ENCODE assay signal across 31 cellular contexts in the genomic region with DNA sequence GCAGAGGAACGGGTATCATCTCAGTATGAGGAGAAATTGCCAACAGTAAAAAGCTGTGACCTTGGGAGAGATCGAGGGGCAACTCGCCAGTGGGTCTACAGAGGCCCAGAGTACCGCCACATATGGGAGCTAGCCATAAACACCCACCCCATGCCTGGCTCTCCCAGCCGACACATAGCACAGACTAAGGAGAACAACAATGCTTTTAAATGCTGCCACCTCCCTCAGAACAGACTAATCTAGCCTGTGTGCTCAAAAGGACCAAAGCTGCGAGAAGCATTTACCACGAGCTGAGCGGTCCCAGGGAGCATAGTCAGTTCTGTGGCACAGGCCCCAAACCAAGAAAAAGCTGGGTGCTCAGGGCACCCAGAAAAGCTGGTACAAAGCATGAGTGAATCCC.
A peak's percentile ranks its signal among the peaks of the same experiment; 100 is the strongest.
DNase-seq lines count a peak whose midpoint lies in the region; TF ChIP-seq lines count a peak whose summit lies in the region.
"Had no signal": no experiment of that assay in that cellular context is flagged by ENCODE, and none has a peak within 500 bp of the region (broad histone marks: within the 10 kb centered on the region; RNA-seq: fewer than 3 reads in every experiment).

No MANE protein-coding gene starts in this region.

- H3K27ac ChIP-seq in esophagus muscularis mucosa (replicated peaks in 1 of 4) (no peak overlapping the region), osteoblast (ENCODE audit: low read depth, low read length) (no peak overlapping the region)
- H3K27ac ChIP-seq: 22Rv1; A549; BLaER1; BLaER1 treated with 17β-estradiol and CSF1 and Interleukin-3, amounts not matched to agents 10 nM and 100 nM; C4-2B had no signal

- TF ChIP-seq POLR2A in esophagus muscularis mucosa (IDR thresholded peaks at IDR 0.05; ENCODE audit: low read depth) = no peak

- TF ChIP-seq EP300 in esophagus muscularis mucosa (IDR thresholded peaks at IDR 0.05) = no peak

- no peaks in the 10 kb centered on the region for H3K36me3 Mint-ChIP-seq in osteocyte (ENCODE audit: unreplicated experiment)
- H3K36me3 Mint-ChIP-seq: CD14-positive monocyte; CD4-positive, alpha-beta memory T cell; CD4-positive, CD25-positive, alpha-beta regulatory T cell; CD8-positive, alpha-beta memory T cell; CD8-positive, alpha-beta T cell had no signal

- H3K79me2 ChIP-seq in osteoblast (ENCODE audit: insufficient read depth, low read length) = no peaks in the 10 kb centered on the region

- no peaks in the 10 kb centered on the region for H4K20me1 ChIP-seq in osteoblast (ENCODE audit: insufficient read depth, low read length)
- H4K20me1 ChIP-seq: BLaER1; BLaER1 treated with 17β-estradiol and CSF1 and Interleukin-3, amounts not matched to agents 10 nM and 100 nM had no signal

- H3K4me2 ChIP-seq in osteoblast (ENCODE audit: insufficient read depth, low read length) = no peak overlapping the region
- H3K4me2 ChIP-seq: A549; BLaER1; BLaER1 treated with 17β-estradiol and CSF1 and Interleukin-3, amounts not matched to agents 10 nM and 100 nM had no signal

- H3K4me3 Mint-ChIP-seq in osteocyte (ENCODE audit: unreplicated experiment) = no peak overlapping the region
- H3K4me3 Mint-ChIP-seq: B cell; CD14-positive monocyte; CD4-positive, alpha-beta memory T cell; CD4-positive, alpha-beta T cell; CD4-positive, CD25-positive, alpha-beta regulatory T cell; CD8-positive, alpha-beta memory T cell; CD8-positive, alpha-beta T cell had no signal

- H3K27me3 Mint-ChIP-seq in osteocyte (ENCODE audit: unreplicated experiment) = peaks cover 24% of the 10 kb centered on the region
- H3K27me3 Mint-ChIP-seq: CD4-positive, CD25-positive, alpha-beta regulatory T cell had no signal

- no peak overlapping the region for H3K27ac Mint-ChIP-seq in osteocyte (ENCODE audit: unreplicated experiment)
- H3K27ac Mint-ChIP-seq: B cell; CD4-positive, alpha-beta memory T cell; CD4-positive, alpha-beta T cell; CD4-positive, CD25-positive, alpha-beta regulatory T cell; CD8-positive, alpha-beta memory T cell; CD8-positive, alpha-beta T cell had no signal

- H3K27me3 ChIP-seq in esophagus muscularis mucosa (peaks cover 0 to 19% (median 0%) of the 10 kb centered on the region in 4 donors), osteoblast (ENCODE audit: insufficient read depth, low read length) (no peaks in the 10 kb centered on the region)
- H3K27me3 ChIP-seq: BLaER1; BLaER1 treated with 17β-estradiol and CSF1 and Interleukin-3, amounts not matched to agents 10 nM and 100 nM had no signal

- no peak for TF ChIP-seq CTCF in esophagus muscularis mucosa (IDR thresholded peaks at IDR 0.05)
- TF ChIP-seq CTCF in osteocyte (IDR thresholded peaks at IDR 0.05) = no peak
- no peak for TF ChIP-seq CTCF in osteoblast (IDR thresholded peaks at IDR 0.05; ENCODE audit: extremely low read depth, low read depth, low read length)

- intact Hi-C loops in esophagus muscularis mucosa (cut with DNase I) = no loop called here

- H3K4me1 ChIP-seq in esophagus muscularis mucosa (no peaks in the 10 kb centered on the region), osteoblast (ENCODE audit: insufficient read depth, low read length) (no peaks in the 10 kb centered on the region)
- H3K4me1 ChIP-seq: A549; BE2C; BLaER1; BLaER1 treated with 17β-estradiol and CSF1 and Interleukin-3, amounts not matched to agents 10 nM and 100 nM; Caco-2 had no signal

- H3K9me3 ChIP-seq in esophagus muscularis mucosa = no peaks in the 10 kb centered on the region
- no peaks in the 10 kb centered on the region for H3K9me3 ChIP-seq in osteoblast (ENCODE audit: low read depth, low read length)
- H3K9me3 ChIP-seq: A549; BE2C; BLaER1; BLaER1 treated with 17β-estradiol and CSF1 and Interleukin-3, amounts not matched to agents 10 nM and 100 nM; Caco-2 had no signal

- H2AFZ ChIP-seq in osteoblast (ENCODE audit: low read length) = no peak overlapping the region

- H3K4me3 ChIP-seq in esophagus muscularis mucosa (no peak overlapping the region), osteoblast (ENCODE audit: insufficient read depth, low read length) (no peak overlapping the region)
- H3K4me3 ChIP-seq: A549; BLaER1; BLaER1 treated with 17β-estradiol and CSF1 and Interleukin-3, amounts not matched to agents 10 nM and 100 nM had no signal

- 77% methylated on average over 8 of the region's 8 CpGs for WGBS in esophagus muscularis mucosa

- peaks cover 2% of the 10 kb centered on the region for H3K4me1 Mint-ChIP-seq in osteocyte (ENCODE audit: unreplicated experiment)
- H3K4me1 Mint-ChIP-seq: B cell; CD14-positive monocyte; CD4-positive, alpha-beta memory T cell; CD4-positive, CD25-positive, alpha-beta regulatory T cell; CD8-positive, alpha-beta memory T cell had no signal

- H3K36me3 ChIP-seq in esophagus muscularis mucosa (no peaks in the 10 kb centered on the region), osteoblast (ENCODE audit: insufficient read depth, low read length) (no peaks in the 10 kb centered on the region)
- H3K36me3 ChIP-seq: BE2C; BLaER1; BLaER1 treated with 17β-estradiol and CSF1 and Interleukin-3, amounts not matched to agents 10 nM and 100 nM had no signal

- no peaks in the 10 kb centered on the region for H3K9me3 Mint-ChIP-seq in osteocyte (ENCODE audit: unreplicated experiment)
- H3K9me3 Mint-ChIP-seq: CD14-positive monocyte; CD4-positive, alpha-beta T cell; CD8-positive, alpha-beta memory T cell; CD8-positive, alpha-beta T cell had no signal

- DNase-seq in esophagus muscularis mucosa (ENCODE audit: extremely low spot score) = peak; percentile 68
- DNase-seq in osteocyte (ENCODE audit: extremely low spot score, unreplicated experiment) = peak; percentile 63
- no peak for DNase-seq in NCI-H2029 treated with DMSO at 0.1 percent for 48 hours (lab: John Stamatoyannopoulos, UW)
- no peak for DNase-seq in osteoblast (ENCODE audit: insufficient read length, low spot score, missing footprints)
- DNase-seq: 8988T; ACHN; AML-193; BE2C; C1 segment of cervical spinal cord; Caco-2; Calu3; CD4-positive, alpha-beta memory T cell; CD4-positive, alpha-beta T cell; CD4-positive, CD25-positive, alpha-beta regulatory T cell; CD8-positive, alpha-beta memory T cell; CD8-positive, alpha-beta T cell; COR-L47; DMS 273 treated with DMSO at 0.1 percent for 48 hours; DMS153; DMS53; DMS79; DMS79 treated with DMSO at 0.1 percent for 48 hours; DND-41; EL had no signal

Comparison
In these comparisons a context has a peak if more than half of its experiments do, and no peak if none do; other contexts are left out.
1. DNase-seq: peak in esophagus muscularis mucosa (single experiment) and osteocyte (single experiment); none in NCI-H2029 treated with DMSO at 0.1 percent for 48 hours (single experiment) and osteoblast (single experiment).